In the genomic region with DNA sequence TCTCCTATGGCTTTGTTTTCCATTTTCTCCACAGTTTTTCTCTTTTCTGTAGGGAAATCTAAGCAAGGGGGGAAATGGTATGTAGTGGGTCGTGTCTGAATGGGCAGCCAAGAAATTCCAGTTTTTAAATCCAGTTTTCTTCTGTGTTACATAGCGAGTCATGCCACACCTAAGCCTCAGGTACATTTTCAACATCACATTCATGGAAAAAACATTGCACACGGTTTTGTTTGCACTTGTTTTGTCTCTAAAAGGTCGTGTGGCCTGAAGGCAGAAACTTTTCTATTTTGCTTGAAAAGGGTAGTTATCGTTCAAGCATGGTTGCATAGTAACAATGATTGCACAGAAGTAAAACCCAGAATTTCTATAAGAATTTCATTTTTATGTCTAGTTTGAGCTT, we compare ENCODE assay signal across 26 cellular contexts.
"Had no signal": no experiment of that assay in that cellular context is flagged by ENCODE, and none has a peak within 500 bp of the region (broad histone marks: within the 10 kb centered on the region; RNA-seq: fewer than 3 reads in every experiment).

No MANE protein-coding gene starts in this region.

- ATAC-seq: activated CD4-positive, alpha-beta T cell treated with anti-CD3 and anti-CD28 coated beads for 36 hours; activated CD8-positive, alpha-beta memory T cell treated with anti-CD3 and anti-CD28 coated beads, Interleukin-2, amount 10 ng/mL, durations not matched to agents 7 days and 5 days; activated CD8-positive, alpha-beta T cell treated with anti-CD3 and anti-CD28 coated beads, Interleukin-2, amount 10 ng/mL, durations not matched to agents 7 days and 5 days; activated naive CD8-positive, alpha-beta T cell treated with anti-CD3 and anti-CD28 coated beads, Interleukin-2, amount 50 U/mL, for 24 hours; gastrocnemius medialis; left lobe of liver; lower lobe of right lung; natural killer cell treated with Interleukin-12 subunit alpha and Interleukin-12 subunit beta and Interleukin-15 and Interleukin-18, amount 100 ng/mL, for 72 hours; sciatic nerve; stimulated activated memory B cell treated with anti-CD40 and anti-IgM and Interleukin-4, amounts not matched to agents 10 μg/mL and 1 μg/mL and 100 μg/mL, for 72 hours; stimulated activated naive CD8-positive, alpha-beta T cell treated with anti-CD3 and anti-CD28 coated beads, Interleukin-15, amount 100 ng/mL, for 72 hours; upper lobe of right lung had no signal

- DNase-seq: activated CD4-positive, alpha-beta T cell treated with anti-CD3 and anti-CD28 coated beads for 36 hours; activated CD4-positive, CD25-positive, alpha-beta regulatory T cell; activated CD8-positive, alpha-beta memory T cell treated with anti-CD3 and anti-CD28 coated beads, Interleukin-2, amount 10 ng/mL, durations not matched to agents 7 days and 5 days; activated CD8-positive, alpha-beta T cell treated with anti-CD3 and anti-CD28 coated beads, Interleukin-2, amount 10 ng/mL, durations not matched to agents 7 days and 5 days; activated naive CD8-positive, alpha-beta T cell treated with anti-CD3 and anti-CD28 coated beads, Interleukin-2, amount 50 U/mL, for 24 hours; activated T-cell treated with anti-CD3 and anti-CD28 coated beads, Interleukin-2, amount 50 U/mL, for 48 hours; amygdala; central memory CD4-positive, alpha-beta T cell; endodermal cell; gastrocnemius medialis; head of caudate nucleus; hypothalamus; immature natural killer cell; lower lobe of right lung; mesendoderm; retina; stimulated activated CD4-positive, alpha-beta T cell treated with anti-CD3 and anti-CD28 coated beads, Interleukin-4, amount 100 ng/mL, for 24 hours; stimulated activated CD8-positive, alpha-beta memory T cell treated with anti-CD3 and anti-CD28 coated beads, Interleukin-4, amount 100 ng/mL, for 48 hours; stimulated activated naive CD8-positive, alpha-beta T cell treated with anti-CD3 and anti-CD28 coated beads, Interleukin-15, amount 100 ng/mL, for 72 hours; substantia nigra; upper lobe of right lung had no signal

- H3K4me1 ChIP-seq: gastrocnemius medialis, lower lobe of right lung had no signal

- H3K27me3 ChIP-seq: gastrocnemius medialis, upper lobe of right lung had no signal

- H3K27ac ChIP-seq: gastrocnemius medialis, lower lobe of right lung, upper lobe of right lung had no signal

- H3K36me3 ChIP-seq: gastrocnemius medialis, lower lobe of right lung, upper lobe of right lung had no signal

- H3K9me3 ChIP-seq: gastrocnemius medialis, lower lobe of right lung, upper lobe of right lung had no signal

- H3K4me3 ChIP-seq: gastrocnemius medialis, lower lobe of right lung, skin epidermis, upper lobe of right lung had no signal
